Comparison of ENCODE assay signal across 8 cellular contexts in the genomic region with DNA sequence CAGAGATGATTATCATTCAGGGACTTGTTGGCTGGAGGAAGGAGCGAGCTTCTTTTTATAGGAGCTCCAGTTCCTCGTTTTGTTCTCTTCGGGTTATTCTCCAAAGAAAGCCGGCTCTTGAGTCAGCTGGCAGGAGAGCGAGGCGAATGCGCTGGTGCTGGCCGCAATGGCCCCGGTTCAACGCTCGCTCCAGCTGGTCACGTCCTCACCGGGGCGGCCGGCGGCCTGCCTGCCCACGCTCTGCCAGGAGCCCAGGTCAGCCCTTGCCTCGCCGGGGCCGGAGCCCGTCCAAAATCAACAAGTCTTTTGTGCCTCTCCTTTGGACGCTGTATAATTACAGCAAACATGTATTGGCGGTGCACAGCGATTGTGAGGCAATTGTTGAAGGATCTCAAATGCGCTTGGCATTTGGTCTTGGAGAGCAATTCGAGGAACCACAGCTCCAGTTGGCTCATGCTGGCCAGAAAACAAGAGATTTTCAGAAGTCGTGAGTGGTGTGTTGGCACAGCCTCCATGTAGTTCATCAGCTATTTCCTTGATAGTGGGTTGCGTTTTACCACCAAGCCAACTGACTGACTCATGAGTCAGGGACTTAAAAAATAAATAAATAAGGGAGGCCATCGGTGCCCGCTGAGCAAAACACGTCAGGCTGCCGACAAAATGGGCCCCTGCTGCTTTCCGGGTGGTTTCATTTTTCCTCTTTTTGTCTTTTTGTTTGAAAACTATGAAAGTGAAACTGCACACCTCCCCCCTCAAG.
DNase-seq lines count a peak whose midpoint lies in the region; ATAC-seq and TF ChIP-seq lines count a peak whose summit lies in the region.

No MANE protein-coding gene starts in this region.

- H3K9ac ChIP-seq in DND-41 (ENCODE audit: low read depth, low read length) (no peak overlapping the region), smooth muscle cell (ENCODE audit: low read depth) (peak overlapping the region; percentile 66)

- intact Hi-C loops in left cardiac atrium (cut with DNase I): loop anchor here in 1 of 2 donors (5.0 kb wide), 1 partner anchor 373 kb away; no protein-coding TSS in a partner anchor

- H4K20me1 ChIP-seq in DND-41 (ENCODE audit: insufficient read depth, low read length) (0 out of 2 replicates have a peak, but pooled peaks cover 6% of the 10 kb centered on the region), smooth muscle cell (ENCODE audit: low read depth) (no peaks in the 10 kb centered on the region)

- H3K4me2 ChIP-seq in DND-41 (ENCODE audit: insufficient read depth, low read length): no peak overlapping the region
- H3K4me2 ChIP-seq in smooth muscle cell: peak overlapping the region; percentile 44

- TF ChIP-seq CTCF in DND-41 (IDR thresholded peaks at IDR 0.05; ENCODE audit: borderline replicate concordance, extremely low read depth, low read length, poor library complexity, severe bottlenecking): no peak
- TF ChIP-seq CTCF in smooth muscle cell (IDR thresholded peaks at IDR 0.05; ENCODE audit: borderline replicate concordance, insufficient read depth, poor library complexity, severe bottlenecking): no peak

- no peak overlapping the region for H2AFZ ChIP-seq in DND-41 (ENCODE audit: low read depth, low read length)
- peak overlapping the region; percentile 36 for H2AFZ ChIP-seq in smooth muscle cell (ENCODE audit: low read depth)

- peaks cover 33% of the 10 kb centered on the region for H3K4me1 Mint-ChIP-seq in activated naive CD8-positive, alpha-beta T cell treated with anti-CD3 and anti-CD28 coated beads, Interleukin-2, amount 10 ng/mL, durations not matched to agents 7 days and 5 days

- H3F3A ChIP-seq in smooth muscle cell (ENCODE audit: low read depth): no peaks in the 10 kb centered on the region

- H3K27me3 Mint-ChIP-seq in activated naive CD8-positive, alpha-beta T cell treated with anti-CD3 and anti-CD28 coated beads, Interleukin-2, amount 10 ng/mL, durations not matched to agents 7 days and 5 days: peaks cover 57% of the 10 kb centered on the region

- H3K27me3 ChIP-seq in DND-41 (ENCODE audit: insufficient read depth, low read length, poor library complexity): peaks cover 5% of the 10 kb centered on the region
- no peaks in the 10 kb centered on the region for H3K27me3 ChIP-seq in smooth muscle cell (ENCODE audit: low read depth)

- H3K27ac Mint-ChIP-seq in activated naive CD8-positive, alpha-beta T cell treated with anti-CD3 and anti-CD28 coated beads, Interleukin-2, amount 10 ng/mL, durations not matched to agents 7 days and 5 days: peak overlapping the region; percentile 54

- no peaks in the 10 kb centered on the region for H3K36me3 ChIP-seq in DND-41 (ENCODE audit: insufficient read depth, low read length)
- H3K36me3 ChIP-seq in smooth muscle cell (ENCODE audit: low read depth): no peaks in the 10 kb centered on the region

- H3K9me3 Mint-ChIP-seq in activated naive CD8-positive, alpha-beta T cell treated with anti-CD3 and anti-CD28 coated beads, Interleukin-2, amount 10 ng/mL, durations not matched to agents 7 days and 5 days: no peaks in the 10 kb centered on the region

- no peaks in the 10 kb centered on the region for H3K9me3 ChIP-seq in DND-41 (ENCODE audit: insufficient read depth, low read length, severe bottlenecking)
- H3K9me3 ChIP-seq in smooth muscle cell (replicated peaks; ENCODE audit: low read depth): no peaks in the 10 kb centered on the region

- POLR2A ChIA-PET in activated naive CD8-positive, alpha-beta T cell treated with anti-CD3 and anti-CD28 coated beads, Interleukin-2, amount 10 ng/mL, durations not matched to agents 7 days and 5 days (lab: Charles Lee): interaction anchor here (0.9 to 1.7 kb wide), 5 partner anchors 9 to 377 kb away, joined by 3 to 5 read pairs (median 4); partner anchors contain the start of gene TLE3

- H3K4me3 ChIP-seq in DND-41 (ENCODE audit: low read depth in 1 of 2, low read length in 2 of 2) (no peak overlapping the region), smooth muscle cell (no peak overlapping the region)

- H3K27ac ChIP-seq in DND-41 (ENCODE audit: low read length) (no peak overlapping the region), smooth muscle cell (ENCODE audit: low read depth) (peak overlapping the region; percentile 71)

- peak; percentile 48 for ATAC-seq in DND-41 (ENCODE audit: insufficient read depth, low read depth)
- peak; percentile 27 for ATAC-seq in activated naive CD8-positive, alpha-beta T cell treated with anti-CD3 and anti-CD28 coated beads, Interleukin-2, amount 10 ng/mL, durations not matched to agents 7 days and 5 days (ENCODE audit: low read depth)
- peak; percentile 81 to 85 for ATAC-seq in left cardiac atrium
- ATAC-seq in HG02981 (IDR thresholded peaks at IDR 0.05; ENCODE audit: unreplicated experiment): no peak

- DNase-seq in DND-41 (peak; percentile 43), NCI-H2081 (lab: John Stamatoyannopoulos, UW) (peak; percentile 85 to 86), left cardiac atrium (peak; percentile 80), smooth muscle cell (lab: John Stamatoyannopoulos, UW; ENCODE audit: unreplicated experiment) (no peak), NCI-H128 (lab: John Stamatoyannopoulos, UW; ENCODE audit: unreplicated experiment) (no peak)
- DNase-seq in activated naive CD8-positive, alpha-beta T cell treated with anti-CD3 and anti-CD28 coated beads, Interleukin-2, amount 10 ng/mL, durations not matched to agents 7 days and 5 days: peak; percentile 37
- DNase-seq in stimulated activated CD4-positive, alpha-beta T cell treated with anti-CD3 and anti-CD28 coated beads, Interleukin-2, amount 100 ng/mL, for 24 hours: no peak

- peak overlapping the region; percentile 71 for H3K4me3 Mint-ChIP-seq in activated naive CD8-positive, alpha-beta T cell treated with anti-CD3 and anti-CD28 coated beads, Interleukin-2, amount 10 ng/mL, durations not matched to agents 7 days and 5 days

- H3K79me2 ChIP-seq in DND-41 (ENCODE audit: insufficient read depth, low read length) (no peaks in the 10 kb centered on the region), smooth muscle cell (ENCODE audit: low read depth) (no peaks in the 10 kb centered on the region)

- no peaks in the 10 kb centered on the region for H3K36me3 Mint-ChIP-seq in activated naive CD8-positive, alpha-beta T cell treated with anti-CD3 and anti-CD28 coated beads, Interleukin-2, amount 10 ng/mL, durations not matched to agents 7 days and 5 days

- 76% methylated on average over 33 of the region's 33 CpGs for WGBS in smooth muscle cell (ENCODE audit: low lambda C conversion rate)

- H3K4me1 ChIP-seq in DND-41 (ENCODE audit: insufficient read depth, low read length): peaks cover 41% of the 10 kb centered on the region
- peaks cover 4% of the 10 kb centered on the region for H3K4me1 ChIP-seq in smooth muscle cell (ENCODE audit: low read depth)

Comparison
In these comparisons a context has a peak if more than half of its experiments do, and no peak if none do; other contexts are left out.
1. DNase-seq: peak in DND-41 (single experiment), NCI-H2081 (2 of 2), activated naive CD8-positive, alpha-beta T cell treated with anti-CD3 and anti-CD28 coated beads, Interleukin-2, amount 10 ng/mL, durations not matched to agents 7 days and 5 days (single experiment) and left cardiac atrium (single experiment); none in smooth muscle cell (single experiment), stimulated activated CD4-positive, alpha-beta T cell treated with anti-CD3 and anti-CD28 coated beads, Interleukin-2, amount 100 ng/mL, for 24 hours (0 of 2) and NCI-H128 (single experiment).